In the genomic region with DNA sequence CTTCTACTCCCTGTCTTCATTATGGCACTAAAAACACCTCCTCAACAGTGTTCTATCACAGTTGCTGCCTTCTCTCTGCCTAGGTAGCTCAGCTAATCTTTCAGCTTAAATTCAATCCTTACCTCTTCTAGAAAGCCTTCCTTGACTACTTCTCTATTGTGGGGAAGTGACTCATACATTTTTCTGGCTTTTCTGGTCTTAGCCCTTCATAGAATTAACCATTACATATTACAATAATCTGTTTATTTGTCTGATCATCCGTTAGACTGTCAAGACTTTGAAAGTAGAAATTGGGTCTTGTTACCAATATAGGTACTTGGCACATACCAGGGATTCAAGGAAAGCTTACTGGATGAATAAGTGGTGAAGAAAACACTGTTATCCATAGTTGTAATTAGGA, we compare ENCODE assay signal across 20 cellular contexts.
DNase-seq lines count a peak whose midpoint lies in the region; ATAC-seq, FAIRE-seq and TF ChIP-seq lines count a peak whose summit lies in the region.
"Had no signal": no experiment of that assay in that cellular context is flagged by ENCODE, and none has a peak within 500 bp of the region (broad histone marks: within the 10 kb centered on the region; RNA-seq: fewer than 3 reads in every experiment).

No MANE protein-coding gene starts in this region.

- H3K4me1 ChIP-seq in mammary epithelial cell (ENCODE audit: insufficient read depth, low read length) (peaks cover 13% of the 10 kb centered on the region), astrocyte (ENCODE audit: insufficient read depth, low read length) (no peaks in the 10 kb centered on the region), left ventricle myocardium inferior (no peaks in the 10 kb centered on the region)

- ATAC-seq in HG03457 (IDR thresholded peaks at IDR 0.05; ENCODE audit: unreplicated experiment): no peak
- ATAC-seq: K562 had no signal

- H3K4me3 ChIP-seq in mammary epithelial cell (replicated peaks in 1 of 3; ENCODE audit: insufficient read depth in 1 of 3, low read depth in 2 of 3, low read length in 3 of 3) (no peak overlapping the region), astrocyte (ENCODE audit: insufficient read depth, low read depth, low read length) (no peak overlapping the region), left ventricle myocardium inferior (no peak overlapping the region)
- H3K4me3 ChIP-seq: K562 had no signal

- in situ Hi-C loops in mammary epithelial cell (cut with MboI; ENCODE audit: low sequenced_read_pairs in 2 of 2): loop anchor here in 1 of 2 donors (10.0 kb wide), 1 partner anchor 111 kb away; no protein-coding TSS in a partner anchor

- intact Hi-C loops in mammary epithelial cell (cut with micrococcal nuclease) (no loop called here), MCF 10A (cut with micrococcal nuclease) (no loop called here), left ventricle myocardium inferior (cut with micrococcal nuclease) (no loop called here)

- H3K9me3 Mint-ChIP-seq in MCF 10A (ENCODE audit: unreplicated experiment): no peaks in the 10 kb centered on the region
- no peaks in the 10 kb centered on the region for H3K9me3 Mint-ChIP-seq in astrocyte (ENCODE audit: unreplicated experiment)
- H3K9me3 Mint-ChIP-seq: CD8-positive, alpha-beta memory T cell had no signal

- DNase-seq in mammary epithelial cell (peak; percentile 52), MCF 10A (ENCODE audit: unreplicated experiment) (no peak), astrocyte (ENCODE audit: low read depth) (peak; percentile 68), foreskin melanocyte (peak; percentile 18), NOMO-1 treated with dmso at 0.1 percent for 144 hours (lab: John Stamatoyannopoulos, UW; ENCODE audit: unreplicated experiment) (no peak), left ventricle myocardium inferior (no peak)
- DNase-seq: CD8-positive, alpha-beta memory T cell; EL; NCI-H1105; NCI-H2029 treated with DMSO at 0.1 percent for 48 hours; NCI-H345; NCI-H524; NCI-H82; OCI-M1; SIG-M5; SK-N-SH had no signal

- TF ChIP-seq CTCF in mammary epithelial cell (conservative IDR thresholded peaks at IDR 0.05 in 1 of 2, IDR thresholded peaks at IDR 0.05 in 1 of 2; ENCODE audit: extremely low read depth in 1 of 2, insufficient read depth in 1 of 2, low read depth in 1 of 2, low read length in 2 of 2) (no peak), MCF 10A (IDR thresholded peaks at IDR 0.05; ENCODE audit: unreplicated experiment) (no peak), astrocyte (IDR thresholded peaks at IDR 0.05; ENCODE audit: insufficient read depth, low read depth, low read length) (no peak), left ventricle myocardium inferior (IDR thresholded peaks at IDR 0.05; ENCODE audit: borderline replicate concordance) (no peak)

- H3K4me2 ChIP-seq in mammary epithelial cell (ENCODE audit: insufficient read depth, low read depth, low read length): peak overlapping the region; percentile 64
- H3K4me2 ChIP-seq in astrocyte (ENCODE audit: low read length): no peak overlapping the region
- H3K4me2 ChIP-seq: SK-N-SH had no signal

- H3K27me3 ChIP-seq in mammary epithelial cell (ENCODE audit: insufficient read depth, low read length) (no peaks in the 10 kb centered on the region), astrocyte (ENCODE audit: insufficient read depth, low read length) (no peaks in the 10 kb centered on the region), left ventricle myocardium inferior (ENCODE audit: low read depth) (no peaks in the 10 kb centered on the region)

- H3K79me2 ChIP-seq in mammary epithelial cell (ENCODE audit: insufficient read depth, low read length) (no peaks in the 10 kb centered on the region), astrocyte (ENCODE audit: insufficient read depth, low read length) (no peaks in the 10 kb centered on the region)

- 0% methylated on average over 1 of the region's 1 CpG for WGBS in mammary epithelial cell (ENCODE audit: low coverage, missing lambda C conversion rate)

- H3K4me3 Mint-ChIP-seq in MCF 10A (ENCODE audit: unreplicated experiment): no peak overlapping the region
- no peak overlapping the region for H3K4me3 Mint-ChIP-seq in astrocyte (ENCODE audit: unreplicated experiment)
- H3K4me3 Mint-ChIP-seq: CD8-positive, alpha-beta memory T cell had no signal

- CTCF ChIA-PET in mammary epithelial cell (lab: Charles Lee; ENCODE audit: low non-redundant PET) (no interaction called here), MCF 10A (lab: Yijun Ruan, JAX) (interaction anchor here (0.6 kb wide), 1 partner anchor 189 kb away, joined by 3 read pairs; no protein-coding TSS in a partner anchor)

- H3K9me3 ChIP-seq in mammary epithelial cell (replicated peaks; ENCODE audit: insufficient read depth, low read length) (no peaks in the 10 kb centered on the region), astrocyte (ENCODE audit: insufficient read depth, low read depth, low read length) (no peaks in the 10 kb centered on the region), left ventricle myocardium inferior (replicated peaks) (no peaks in the 10 kb centered on the region)
- H3K9me3 ChIP-seq: SK-N-SH had no signal

- no peaks in the 10 kb centered on the region for H3K4me1 Mint-ChIP-seq in MCF 10A (ENCODE audit: insufficient read depth, unreplicated experiment)
- H3K4me1 Mint-ChIP-seq in astrocyte (ENCODE audit: low read depth, unreplicated experiment): no peaks in the 10 kb centered on the region
- H3K4me1 Mint-ChIP-seq: CD8-positive, alpha-beta memory T cell had no signal

- FAIRE-seq in astrocyte (lab: Jason Lieb, UNC): no peak
- FAIRE-seq: H54, K562 had no signal

- BruUV-seq in mammary epithelial cell (replicated peaks; lab: Mats Ljungman, UMichigan): no TSS peak
- BruUV-seq in MCF 10A (replicated peaks; lab: Mats Ljungman, UMichigan): no TSS peak

- H2AFZ ChIP-seq in mammary epithelial cell (ENCODE audit: low read depth, low read length): peak overlapping the region; percentile 71
- no peak overlapping the region for H2AFZ ChIP-seq in astrocyte (ENCODE audit: low read depth, low read length)

- H3K9ac ChIP-seq in mammary epithelial cell (ENCODE audit: insufficient read depth, low read length) (no peak overlapping the region), astrocyte (ENCODE audit: low read length) (no peak overlapping the region)
- H3K9ac ChIP-seq: SK-N-SH had no signal

- H3K36me3 ChIP-seq in mammary epithelial cell (ENCODE audit: insufficient read depth, low read length): no peaks in the 10 kb centered on the region
- H3K36me3 ChIP-seq in astrocyte (ENCODE audit: insufficient read depth, low read length): no peaks in the 10 kb centered on the region
- H3K36me3 ChIP-seq in left ventricle myocardium inferior: no peaks in the 10 kb centered on the region

- H3K27ac Mint-ChIP-seq in MCF 10A (ENCODE audit: low read depth, unreplicated experiment) (no peak overlapping the region), astrocyte (ENCODE audit: unreplicated experiment) (no peak overlapping the region)
- H3K27ac Mint-ChIP-seq: CD8-positive, alpha-beta memory T cell had no signal

- POLR2A ChIA-PET in MCF 10A (lab: Yijun Ruan, JAX): no interaction called here

- no peaks in the 10 kb centered on the region for H3K36me3 Mint-ChIP-seq in MCF 10A (ENCODE audit: insufficient read depth, unreplicated experiment)
- no peaks in the 10 kb centered on the region for H3K36me3 Mint-ChIP-seq in astrocyte (ENCODE audit: low read depth, unreplicated experiment)
- H3K36me3 Mint-ChIP-seq: CD8-positive, alpha-beta memory T cell had no signal

- H3K27ac ChIP-seq in mammary epithelial cell (ENCODE audit: insufficient read depth, low read depth, low read length): no peak overlapping the region
- H3K27ac ChIP-seq in astrocyte (ENCODE audit: low read depth, low read length): no peak overlapping the region
- no peak overlapping the region for H3K27ac ChIP-seq in left ventricle myocardium inferior (replicated peaks)
- H3K27ac ChIP-seq: C4-2B had no signal

- H4K20me1 ChIP-seq in mammary epithelial cell (ENCODE audit: insufficient read depth, low read length) (no peaks in the 10 kb centered on the region), astrocyte (ENCODE audit: insufficient read depth, low read length) (no peaks in the 10 kb centered on the region)

- dilution Hi-C loops in mammary epithelial cell (cut with HindIII; ENCODE audit: low sequenced_read_pairs): no loop called here

- peaks cover 29% of the 10 kb centered on the region for H3K27me3 Mint-ChIP-seq in MCF 10A (ENCODE audit: insufficient read depth, unreplicated experiment)
- H3K27me3 Mint-ChIP-seq in astrocyte (ENCODE audit: low read depth, unreplicated experiment): no peaks in the 10 kb centered on the region

Comparison
In these comparisons a context has a peak if more than half of its experiments do, and no peak if none do; other contexts are left out.
1. DNase-seq: peak in mammary epithelial cell (single experiment), astrocyte (single experiment) and foreskin melanocyte (single experiment); none in MCF 10A (single experiment), NOMO-1 treated with dmso at 0.1 percent for 144 hours (single experiment) and left ventricle myocardium inferior (single experiment).